In the genomic region with DNA sequence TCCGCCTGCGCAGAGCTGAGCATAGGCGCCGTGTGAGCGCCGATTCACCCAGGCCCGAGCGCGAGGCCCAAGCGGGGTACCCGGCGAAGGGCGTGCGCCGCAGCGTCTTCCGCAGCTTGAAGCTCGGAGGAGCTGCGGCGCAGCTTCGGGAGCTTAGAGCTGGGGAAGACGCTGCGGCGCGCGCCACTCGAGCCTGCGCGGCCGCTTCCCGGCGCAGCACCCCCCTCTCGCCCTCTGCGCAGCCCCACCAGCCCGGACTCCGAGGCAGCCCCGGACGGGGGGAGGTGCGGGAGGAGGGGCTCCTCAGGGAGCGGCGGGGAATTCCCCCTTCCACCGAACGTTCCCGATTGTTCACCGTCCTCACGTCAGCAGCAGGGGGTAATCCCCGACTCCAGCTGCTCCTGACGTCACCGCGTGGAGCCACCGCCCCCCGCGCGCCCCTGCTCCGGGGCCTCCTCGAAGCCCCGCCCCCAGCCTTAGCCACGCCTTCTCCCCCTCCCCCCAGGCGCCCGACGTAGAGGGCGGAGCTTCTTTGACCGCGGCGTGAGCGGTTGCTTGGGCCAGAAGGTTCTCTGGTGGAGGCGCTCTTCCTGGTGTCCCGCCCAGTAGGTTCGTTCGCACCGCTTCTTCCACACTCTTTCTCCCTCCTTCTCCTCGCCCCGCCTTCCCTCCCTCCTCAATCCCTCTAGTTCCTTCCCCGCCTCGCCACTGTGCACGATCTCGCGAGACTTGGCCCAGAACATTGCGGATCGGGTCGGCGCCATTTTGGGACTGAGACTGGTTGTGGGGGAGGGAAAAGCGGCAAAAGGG, we compare ENCODE assay signal across 8 cellular contexts. TPM values are rescaled to one million over a fixed set of nuclear protein-coding genes. Genes with fewer than 3 reads are reported as not detected.
DNase-seq lines count a peak whose midpoint lies in the region; ATAC-seq and TF ChIP-seq lines count a peak whose summit lies in the region.

A gene with protein sequence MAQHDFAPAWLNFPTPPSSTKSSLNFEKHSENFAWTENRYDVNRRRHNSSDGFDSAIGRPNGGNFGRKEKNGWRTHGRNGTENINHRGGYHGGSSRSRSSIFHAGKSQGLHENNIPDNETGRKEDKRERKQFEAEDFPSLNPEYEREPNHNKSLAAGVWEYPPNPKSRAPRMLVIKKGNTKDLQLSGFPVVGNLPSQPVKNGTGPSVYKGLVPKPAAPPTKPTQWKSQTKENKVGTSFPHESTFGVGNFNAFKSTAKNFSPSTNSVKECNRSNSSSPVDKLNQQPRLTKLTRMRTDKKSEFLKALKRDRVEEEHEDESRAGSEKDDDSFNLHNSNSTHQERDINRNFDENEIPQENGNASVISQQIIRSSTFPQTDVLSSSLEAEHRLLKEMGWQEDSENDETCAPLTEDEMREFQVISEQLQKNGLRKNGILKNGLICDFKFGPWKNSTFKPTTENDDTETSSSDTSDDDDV (plus strand): TSS at position 742 of the 810 bp plus-strand sequence. CDS start 40,072 bp downstream, outside the sequence.

- TF ChIP-seq CTCF in left ventricle myocardium inferior (IDR thresholded peaks at IDR 0.05; ENCODE audit: borderline replicate concordance) (no peak), prostate gland (IDR thresholded peaks at IDR 0.05) (peak in 3 of 4 experiments; percentile 3 to 32 (median 10))

- under 1% methylated on average over 80 of the region's 83 CpGs for WGBS in prostate gland
- under 1% methylated on average over 82 of the region's 83 CpGs for WGBS in urinary bladder

- DNase-seq in NCI-H1694 treated with DMSO at 0.1 percent for 48 hours (lab: John Stamatoyannopoulos, UW), result peak; percentile 93
- DNase-seq in T-helper 17 cell, result peak; percentile 97 to 98 (median 98)
- DNase-seq in amygdala (lab: John Stamatoyannopoulos, UW), result peak; percentile 87 to 100 (median 98)
- DNase-seq in left ventricle myocardium inferior, result peak; percentile 99
- DNase-seq in prostate gland (ENCODE audit: low spot score), result peak; percentile 99

- H3K9me3 ChIP-seq in T-helper 17 cell (ENCODE audit: control insufficient read depth, low read length, poor library complexity, severe bottlenecking) (no peaks in the 10 kb centered on the region), left ventricle myocardium inferior (replicated peaks) (no peaks in the 10 kb centered on the region), prostate gland (no peaks in the 10 kb centered on the region)

- intact Hi-C loops in left ventricle myocardium inferior (cut with micrococcal nuclease), result no loop called here
- intact Hi-C loops in prostate gland (cut with DNase I), result loop anchor here (2.0 to 10.0 kb wide), 3 partner anchors 221 to 1179 kb away; partner anchors contain the start of genes IL6ST, MIER3 and SETD9

- H3K36me3 ChIP-seq in left ventricle myocardium inferior (no peaks in the 10 kb centered on the region), prostate gland (no peaks in the 10 kb centered on the region), urinary bladder (ENCODE audit: insufficient read depth) (no peaks in the 10 kb centered on the region)

- H3K27me3 ChIP-seq in left ventricle myocardium inferior (ENCODE audit: low read depth), result no peaks in the 10 kb centered on the region
- no peaks in the 10 kb centered on the region for H3K27me3 ChIP-seq in prostate gland (replicated peaks; ENCODE audit: insufficient read depth)

- H3K27ac ChIP-seq in left ventricle myocardium inferior (replicated peaks) (peak within 1 kb of the TSS; percentile 97), prostate gland (peak within 1 kb of the TSS; percentile 100), urinary bladder (ENCODE audit: low read depth) (peak within 1 kb of the TSS; percentile 100)

- ATAC-seq in HG02885 (IDR thresholded peaks at IDR 0.05; ENCODE audit: poor library complexity, unreplicated experiment) (peak; percentile 69), T-helper 17 cell (peak; percentile 82)

- peak; percentile 67 for TF ChIP-seq POLR2A in GM15510 (IDR thresholded peaks at IDR 0.05; ENCODE audit: borderline replicate concordance, extremely low read depth, insufficient read length)
- TF ChIP-seq POLR2A in prostate gland (IDR thresholded peaks at IDR 0.05), result peak; percentile 95

- peaks cover 58% of the 10 kb centered on the region for H3K4me1 ChIP-seq in left ventricle myocardium inferior
- no peaks in the 10 kb centered on the region for H3K4me1 ChIP-seq in prostate gland (replicated peaks)
- no peaks in the 10 kb centered on the region for H3K4me1 ChIP-seq in urinary bladder (ENCODE audit: insufficient read depth)

- H3K4me3 ChIP-seq in left ventricle myocardium inferior (peak within 1 kb of the TSS; percentile 87), prostate gland (peak within 1 kb of the TSS; percentile 92 to 99), urinary bladder (ENCODE audit: low read depth, low read length) (peak within 1 kb of the TSS; percentile 88)

- H3K27me3 Mint-ChIP-seq in T-helper 17 cell, result no peaks in the 10 kb centered on the region

- H3K27ac Mint-ChIP-seq in T-helper 17 cell, result peak within 1 kb of the TSS; percentile 99

- peak within 1 kb of the TSS; percentile 99 for H3K4me3 Mint-ChIP-seq in T-helper 17 cell

- peaks cover 23% of the 10 kb centered on the region for H3K4me1 Mint-ChIP-seq in T-helper 17 cell

- peaks cover 3% of the 10 kb centered on the region for H3K36me3 Mint-ChIP-seq in T-helper 17 cell (ENCODE audit: low read depth)

RNA-seq across cellular contexts. Expression of the gene that starts here (rescaled TPM):
- total RNA-seq in T-helper 17 cell (100 to 1,000 TPM; 135 to 136 TPM), left ventricle myocardium inferior (47.4 TPM), prostate gland (10 to 100 TPM; 63.4 to 84.6 TPM), urinary bladder (174 TPM)
- 41.4 TPM for polyA plus RNA-seq in urinary bladder

Comparison
In these comparisons a context has a peak if more than half of its experiments do, and no peak if none do; other contexts are left out.
1. Peak in every context shown above with its lines: DNase-seq, ATAC-seq, H3K4me3 ChIP-seq and H3K27ac ChIP-seq.